7 cellular contexts compared by ENCODE assay signal in the genomic region with DNA sequence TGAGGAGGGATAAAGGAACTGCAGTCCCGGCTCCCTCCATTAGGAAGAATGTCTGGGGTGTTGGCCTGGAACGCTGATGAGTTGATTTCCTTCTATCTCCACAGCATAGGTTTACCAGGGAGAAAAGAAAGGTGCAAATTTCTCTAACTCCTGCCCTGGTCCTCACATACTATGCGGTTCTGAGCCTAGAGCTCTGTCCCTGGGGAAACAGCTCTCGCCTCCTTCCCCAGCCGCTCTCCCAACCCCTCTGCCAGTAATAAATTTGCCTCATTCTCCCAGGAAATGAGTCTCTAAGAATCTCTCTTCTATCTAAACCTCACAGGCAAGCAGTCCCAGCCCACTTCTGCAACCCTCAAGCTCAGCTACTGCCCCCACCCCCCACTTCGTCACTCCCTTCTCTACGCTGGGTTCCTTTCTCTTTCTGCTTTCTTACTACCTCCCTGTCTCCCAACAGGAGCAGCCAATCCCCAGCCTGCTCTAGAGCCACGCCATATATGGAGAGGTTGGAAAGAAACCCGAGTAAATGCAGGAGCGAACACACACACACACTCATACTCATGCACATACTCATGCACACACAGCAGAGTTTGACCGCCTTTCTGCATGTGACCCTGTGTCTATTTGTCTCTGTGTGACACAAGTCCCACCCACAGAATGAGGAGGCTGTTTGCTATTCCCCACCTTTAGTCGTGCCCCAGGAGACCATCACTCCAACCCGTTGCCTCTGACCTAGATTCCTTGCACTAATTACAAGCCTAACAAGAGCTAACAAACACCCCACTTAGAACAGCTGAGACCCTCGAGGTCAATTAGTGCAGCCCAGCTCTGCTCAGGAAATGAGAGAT. TPM values are rescaled to one million over a fixed set of nuclear protein-coding genes. Genes with fewer than 3 reads are reported as not detected.
DNase-seq lines count a peak whose midpoint lies in the region; ATAC-seq and TF ChIP-seq lines count a peak whose summit lies in the region.

No MANE protein-coding gene starts in this region.

- H3K9ac ChIP-seq in neural progenitor cell, result no peak overlapping the region

- H4K20me1 ChIP-seq in neural progenitor cell (ENCODE audit: low read depth), result no peaks in the 10 kb centered on the region

- H3K4me3 Mint-ChIP-seq in activated naive CD8-positive, alpha-beta T cell treated with anti-CD3 and anti-CD28 coated beads, Interleukin-2, amount 10 ng/mL, durations not matched to agents 7 days and 5 days, result peak overlapping the region; percentile 49
- H3K4me3 Mint-ChIP-seq in glutamatergic neuron (ENCODE audit: unreplicated experiment), result peak overlapping the region; percentile 91
- H3K4me3 Mint-ChIP-seq in neural progenitor cell, result peak overlapping the region; percentile 75

- peak; percentile 48 for ATAC-seq in activated naive CD8-positive, alpha-beta T cell treated with anti-CD3 and anti-CD28 coated beads, Interleukin-2, amount 10 ng/mL, durations not matched to agents 7 days and 5 days (ENCODE audit: low read depth)

- H3F3A ChIP-seq in neural progenitor cell (ENCODE audit: low read depth), result peaks cover 41% of the 10 kb centered on the region

- peak overlapping the region; percentile 83 for H3K4me2 ChIP-seq in neural progenitor cell

- peaks cover 20% of the 10 kb centered on the region for H3K36me3 Mint-ChIP-seq in activated naive CD8-positive, alpha-beta T cell treated with anti-CD3 and anti-CD28 coated beads, Interleukin-2, amount 10 ng/mL, durations not matched to agents 7 days and 5 days
- peaks cover 3% of the 10 kb centered on the region for H3K36me3 Mint-ChIP-seq in glutamatergic neuron (ENCODE audit: unreplicated experiment)
- peaks cover 20% of the 10 kb centered on the region for H3K36me3 Mint-ChIP-seq in neural progenitor cell

- H3K4me1 Mint-ChIP-seq in activated naive CD8-positive, alpha-beta T cell treated with anti-CD3 and anti-CD28 coated beads, Interleukin-2, amount 10 ng/mL, durations not matched to agents 7 days and 5 days, result peaks cover 64% of the 10 kb centered on the region
- H3K4me1 Mint-ChIP-seq in glutamatergic neuron (ENCODE audit: low read depth, unreplicated experiment) (peaks cover 52% of the 10 kb centered on the region), neural progenitor cell (peaks cover 46% of the 10 kb centered on the region)

- H2AFZ ChIP-seq in neural progenitor cell (replicated peaks), result peak overlapping the region; percentile 8

- H3K79me2 ChIP-seq in neural progenitor cell (ENCODE audit: low read depth), result no peaks in the 10 kb centered on the region

- H3K27ac ChIP-seq in neural progenitor cell, result peak overlapping the region; percentile 92

- H3K27ac Mint-ChIP-seq in activated naive CD8-positive, alpha-beta T cell treated with anti-CD3 and anti-CD28 coated beads, Interleukin-2, amount 10 ng/mL, durations not matched to agents 7 days and 5 days, result peak overlapping the region; percentile 53
- H3K27ac Mint-ChIP-seq in glutamatergic neuron (ENCODE audit: unreplicated experiment), result peak overlapping the region; percentile 99
- peak overlapping the region; percentile 99 for H3K27ac Mint-ChIP-seq in neural progenitor cell

- H3K4me1 ChIP-seq in neural progenitor cell, result peaks cover 25% of the 10 kb centered on the region

- no peaks in the 10 kb centered on the region for H3K9me3 ChIP-seq in neural progenitor cell (ENCODE audit: low read depth)

- H3K27me3 ChIP-seq in neural progenitor cell, result no peaks in the 10 kb centered on the region

- TF ChIP-seq CTCF in GM12864 (IDR thresholded peaks at IDR 0.05; ENCODE audit: low read depth, low read length, missing control alignments) (no peak), glutamatergic neuron (IDR thresholded peaks at IDR 0.05; ENCODE audit: partially characterized antibody, unreplicated experiment) (peak; percentile 37), neural progenitor cell (IDR thresholded peaks at IDR 0.05) (no peak)

- H3K27me3 Mint-ChIP-seq in activated naive CD8-positive, alpha-beta T cell treated with anti-CD3 and anti-CD28 coated beads, Interleukin-2, amount 10 ng/mL, durations not matched to agents 7 days and 5 days, result no peaks in the 10 kb centered on the region
- peaks cover 23% of the 10 kb centered on the region for H3K27me3 Mint-ChIP-seq in glutamatergic neuron (ENCODE audit: unreplicated experiment)
- H3K27me3 Mint-ChIP-seq in neural progenitor cell (ENCODE audit: insufficient read depth, low read depth), result peaks cover 10% of the 10 kb centered on the region

- no peaks in the 10 kb centered on the region for H3K36me3 ChIP-seq in neural progenitor cell

- POLR2A ChIA-PET in HEK293T (lab: Yijun Ruan, JAX), result interaction anchor here (0.5 to 2.0 kb wide), 8 partner anchors 8 to 481 kb away, joined by 3 to 9 read pairs (median 4); partner anchors contain the start of genes PLEKHO1 and VPS45
- POLR2A ChIA-PET in activated naive CD8-positive, alpha-beta T cell treated with anti-CD3 and anti-CD28 coated beads, Interleukin-2, amount 10 ng/mL, durations not matched to agents 7 days and 5 days (lab: Charles Lee), result interaction anchor here (1.0 to 4.8 kb wide), 7 partner anchors 12 to 277 kb away, joined by 3 to 54 read pairs (median 5); partner anchors contain the start of genes PLEKHO1 and VPS45

- DNase-seq in GM12864 (ENCODE audit: low read depth) (peak; percentile 83), HEK293T (ENCODE audit: extremely low spot score) (peak; percentile 86), NCI-H2107 treated with DMSO at 0.1 percent for 48 hours (lab: John Stamatoyannopoulos, UW; ENCODE audit: unreplicated experiment) (peak; percentile 98), glutamatergic neuron (peak; percentile 67), neural progenitor cell (ENCODE audit: low spot score) (peak; percentile 89), RPMI8226 (no peak)
- no peak for DNase-seq in activated naive CD8-positive, alpha-beta T cell treated with anti-CD3 and anti-CD28 coated beads, Interleukin-2, amount 10 ng/mL, durations not matched to agents 7 days and 5 days

- CTCF ChIA-PET in HEK293T (lab: Yijun Ruan, JAX), result interaction anchor here (0.6 to 1.2 kb wide), 2 partner anchors 11 to 47 kb away, joined by 3 read pairs; no protein-coding TSS in a partner anchor

- H3K4me3 ChIP-seq in GM12864 (ENCODE audit: low read depth, low read length) (peak overlapping the region; percentile 25; the same call in 1 of the 2 replicates), neural progenitor cell (peak overlapping the region; percentile 34)

- H3K9me3 Mint-ChIP-seq in activated naive CD8-positive, alpha-beta T cell treated with anti-CD3 and anti-CD28 coated beads, Interleukin-2, amount 10 ng/mL, durations not matched to agents 7 days and 5 days, result no peaks in the 10 kb centered on the region
- H3K9me3 Mint-ChIP-seq in glutamatergic neuron (ENCODE audit: unreplicated experiment) (peaks cover 15% of the 10 kb centered on the region), neural progenitor cell (no peaks in the 10 kb centered on the region)

TF ChIP-seq in HEK293T, 16 proteins besides CTCF, POLR2A, EP300 and RAD21:
- TF ChIP-seq LEF1 (IDR thresholded peaks at IDR 0.05; ENCODE audit: borderline replicate concordance) (no peak), ELF4 (IDR thresholded peaks at IDR 0.05) (no peak), TARDBP (IDR thresholded peaks at IDR 0.05) (no peak), L3MBTL2 (conservative IDR thresholded peaks at IDR 0.05) (peak; percentile 84)

RNA-seq across cellular contexts. Expression of gene PLEKHO1, which starts 13.4 kb away (rescaled TPM):
- 100 to 1,000 TPM; 140 to 143 TPM for total RNA-seq in activated naive CD8-positive, alpha-beta T cell treated with anti-CD3 and anti-CD28 coated beads, Interleukin-2, amount 10 ng/mL, durations not matched to agents 7 days and 5 days
- 142 TPM for total RNA-seq in glutamatergic neuron (ENCODE audit: unreplicated experiment)
- total RNA-seq in neural progenitor cell (ENCODE audit: low replicate concordance), result 39.3 and 43.3 TPM in 2 replicates

Comparison
In these comparisons a context has a peak if more than half of its experiments do, and no peak if none do; other contexts are left out.
1. DNase-seq: peak in GM12864 (single experiment), HEK293T (single experiment), NCI-H2107 treated with DMSO at 0.1 percent for 48 hours (single experiment), glutamatergic neuron (single experiment) and neural progenitor cell (single experiment); none in activated naive CD8-positive, alpha-beta T cell treated with anti-CD3 and anti-CD28 coated beads, Interleukin-2, amount 10 ng/mL, durations not matched to agents 7 days and 5 days (single experiment) and RPMI8226 (single experiment).
2. Peak in every context shown above with its lines, with median percentiles within 50 percentile points of each other: H3K27ac Mint-ChIP-seq and H3K4me3 Mint-ChIP-seq.